Comparison of ENCODE assay signal across 27 cellular contexts in genomic region chr5:151751593-151751992, GRCh38. TPM values are rescaled to one million over a fixed set of nuclear protein-coding genes. Genes with fewer than 3 reads are reported as not detected.
DNase-seq lines count a peak whose midpoint lies in the region; ATAC-seq lines count a peak whose summit lies in the region.
"Had no signal": no experiment of that assay in that cellular context is flagged by ENCODE, and none has a peak within 500 bp of the region (broad histone marks: within the 10 kb centered on the region; RNA-seq: fewer than 3 reads in every experiment).

No MANE protein-coding gene starts in this region.

- H3K9me3 Mint-ChIP-seq in T-helper 1 cell treated with Interleukin-12 subunit alpha and Interleukin-12 subunit beta and Interleukin-4 antibody, amounts not matched to agents 30 μg/mL and 1 μg/mL, for 36 hours: no peaks in the 10 kb centered on the region
- H3K9me3 Mint-ChIP-seq in IgD-negative memory B cell: no peaks in the 10 kb centered on the region
- no peaks in the 10 kb centered on the region for H3K9me3 Mint-ChIP-seq in dendritic cell treated with granulocyte-macrophage colony-stimulating factor and Interleukin-4, amounts not matched to agents 40 ng/mL and 50 ng/mL, for 4 days
- no peaks in the 10 kb centered on the region for H3K9me3 Mint-ChIP-seq in stimulated activated effector memory CD8-positive, alpha-beta T cell treated with anti-CD3 and anti-CD28 coated beads, Interleukin-12 subunit alpha, Interleukin-12 subunit beta, amount 100 ng/mL, for 72 hours
- H3K9me3 Mint-ChIP-seq: naive B cell had no signal

- intact Hi-C loops in dendritic cell treated with granulocyte-macrophage colony-stimulating factor and Interleukin-4, amounts not matched to agents 40 ng/mL and 50 ng/mL, for 4 days (cut with micrococcal nuclease): loop anchor here (10.0 kb wide), 1 partner anchor 497 kb away; the partner anchor contains the start of gene GM2A

- no peaks in the 10 kb centered on the region for H3K27me3 Mint-ChIP-seq in T-helper 1 cell treated with Interleukin-12 subunit alpha and Interleukin-12 subunit beta and Interleukin-4 antibody, amounts not matched to agents 30 μg/mL and 1 μg/mL, for 36 hours (ENCODE audit: low read depth)
- no peaks in the 10 kb centered on the region for H3K27me3 Mint-ChIP-seq in IgD-negative memory B cell
- H3K27me3 Mint-ChIP-seq in dendritic cell treated with granulocyte-macrophage colony-stimulating factor and Interleukin-4, amounts not matched to agents 40 ng/mL and 50 ng/mL, for 4 days: no peaks in the 10 kb centered on the region
- H3K27me3 Mint-ChIP-seq: naive B cell had no signal

- H3K36me3 Mint-ChIP-seq in T-helper 1 cell treated with Interleukin-12 subunit alpha and Interleukin-12 subunit beta and Interleukin-4 antibody, amounts not matched to agents 30 μg/mL and 1 μg/mL, for 36 hours (ENCODE audit: low read depth): peaks cover 18% of the 10 kb centered on the region
- H3K36me3 Mint-ChIP-seq in IgD-negative memory B cell: peaks cover 6% of the 10 kb centered on the region
- H3K36me3 Mint-ChIP-seq in dendritic cell treated with granulocyte-macrophage colony-stimulating factor and Interleukin-4, amounts not matched to agents 40 ng/mL and 50 ng/mL, for 4 days (ENCODE audit: low read depth): peaks cover 40% of the 10 kb centered on the region
- H3K36me3 Mint-ChIP-seq in stimulated activated effector memory CD8-positive, alpha-beta T cell treated with anti-CD3 and anti-CD28 coated beads, Interleukin-12 subunit alpha, Interleukin-12 subunit beta, amount 100 ng/mL, for 72 hours: peaks cover 39% of the 10 kb centered on the region

- no peak for ATAC-seq in stimulated activated effector memory CD8-positive, alpha-beta T cell treated with anti-CD3 and anti-CD28 coated beads, Interleukin-12 subunit alpha, Interleukin-12 subunit beta, amount 100 ng/mL, for 72 hours
- ATAC-seq in GM21528 (IDR thresholded peaks at IDR 0.05; ENCODE audit: low FRiP score, unreplicated experiment): no peak
- ATAC-seq: HCT116, heart right ventricle, sciatic nerve had no signal

- peaks cover 50% of the 10 kb centered on the region for H3K4me1 Mint-ChIP-seq in T-helper 1 cell treated with Interleukin-12 subunit alpha and Interleukin-12 subunit beta and Interleukin-4 antibody, amounts not matched to agents 30 μg/mL and 1 μg/mL, for 36 hours (ENCODE audit: low read depth)
- peaks cover 12 to 30% (median 26%) of the 10 kb centered on the region in 3 donors for H3K4me1 Mint-ChIP-seq in IgD-negative memory B cell
- H3K4me1 Mint-ChIP-seq in dendritic cell treated with granulocyte-macrophage colony-stimulating factor and Interleukin-4, amounts not matched to agents 40 ng/mL and 50 ng/mL, for 4 days (ENCODE audit: low read depth): peaks cover 47% of the 10 kb centered on the region
- H3K4me1 Mint-ChIP-seq in stimulated activated effector memory CD8-positive, alpha-beta T cell treated with anti-CD3 and anti-CD28 coated beads, Interleukin-12 subunit alpha, Interleukin-12 subunit beta, amount 100 ng/mL, for 72 hours: peaks cover 33% of the 10 kb centered on the region

- no peak overlapping the region for H3K4me3 Mint-ChIP-seq in T-helper 1 cell treated with Interleukin-12 subunit alpha and Interleukin-12 subunit beta and Interleukin-4 antibody, amounts not matched to agents 30 μg/mL and 1 μg/mL, for 36 hours
- H3K4me3 Mint-ChIP-seq in IgD-negative memory B cell: peak overlapping the region in 1 of 4 donors; percentile 60
- H3K4me3 Mint-ChIP-seq in dendritic cell treated with granulocyte-macrophage colony-stimulating factor and Interleukin-4, amounts not matched to agents 40 ng/mL and 50 ng/mL, for 4 days: no peak overlapping the region
- no peak overlapping the region for H3K4me3 Mint-ChIP-seq in stimulated activated effector memory CD8-positive, alpha-beta T cell treated with anti-CD3 and anti-CD28 coated beads, Interleukin-12 subunit alpha, Interleukin-12 subunit beta, amount 100 ng/mL, for 72 hours
- H3K4me3 Mint-ChIP-seq: naive B cell had no signal

- DNase-seq in T-helper 1 cell (no peak), amniotic stem cell (lab: John Stamatoyannopoulos, UW) (no peak), GOT3 (lab: John Stamatoyannopoulos, UW) (no peak)
- no peak for DNase-seq in stimulated activated effector memory CD8-positive, alpha-beta T cell treated with anti-CD3 and anti-CD28 coated beads, Interleukin-12 subunit alpha, Interleukin-12 subunit beta, amount 100 ng/mL, for 72 hours (ENCODE audit: low spot score in 2 of 2)
- DNase-seq: activated gamma-delta T cell; C1 segment of cervical spinal cord; central memory CD4-positive, alpha-beta T cell; cortex of kidney; esophagus squamous epithelium; foreskin melanocyte; heart right ventricle; kidney glomerular epithelial cell; midbrain; naive B cell; NCI-H1092 treated with DMSO at 0.1 percent for 48 hours; NCI-H187 treated with DMSO at 0.1 percent for 48 hours; NCI-H2171; stimulated activated CD4-positive, alpha-beta T cell treated with anti-CD3 and anti-CD28 coated beads, Interleukin-12 subunit alpha, Interleukin-12 subunit beta, amount 100 ng/mL, for 4 hours; stimulated activated CD4-positive, alpha-beta T cell treated with anti-CD3 and anti-CD28 coated beads, Interleukin-2, amount 100 ng/mL, for 48 hours; T-helper 2 cell; transverse colon had no signal

- H3K27ac Mint-ChIP-seq in T-helper 1 cell treated with Interleukin-12 subunit alpha and Interleukin-12 subunit beta and Interleukin-4 antibody, amounts not matched to agents 30 μg/mL and 1 μg/mL, for 36 hours: peak overlapping the region; percentile 46
- H3K27ac Mint-ChIP-seq in IgD-negative memory B cell: peak overlapping the region; percentile 51 to 63 (median 63)
- H3K27ac Mint-ChIP-seq in dendritic cell treated with granulocyte-macrophage colony-stimulating factor and Interleukin-4, amounts not matched to agents 40 ng/mL and 50 ng/mL, for 4 days: peak overlapping the region; percentile 66
- H3K27ac Mint-ChIP-seq in stimulated activated effector memory CD8-positive, alpha-beta T cell treated with anti-CD3 and anti-CD28 coated beads, Interleukin-12 subunit alpha, Interleukin-12 subunit beta, amount 100 ng/mL, for 72 hours: peak overlapping the region; percentile 17

RNA-seq across cellular contexts. Expression of gene ATOX1, which starts 6.8 kb away (rescaled TPM):
- 76.2 TPM for polyA plus RNA-seq in IgD-negative memory B cell

RNA-seq across cellular contexts. Expression of gene G3BP1, which starts 20.2 kb away (rescaled TPM):
- 116 TPM for polyA plus RNA-seq in IgD-negative memory B cell
